1 cellular context compared by ENCODE assay signal in the genomic region with DNA sequence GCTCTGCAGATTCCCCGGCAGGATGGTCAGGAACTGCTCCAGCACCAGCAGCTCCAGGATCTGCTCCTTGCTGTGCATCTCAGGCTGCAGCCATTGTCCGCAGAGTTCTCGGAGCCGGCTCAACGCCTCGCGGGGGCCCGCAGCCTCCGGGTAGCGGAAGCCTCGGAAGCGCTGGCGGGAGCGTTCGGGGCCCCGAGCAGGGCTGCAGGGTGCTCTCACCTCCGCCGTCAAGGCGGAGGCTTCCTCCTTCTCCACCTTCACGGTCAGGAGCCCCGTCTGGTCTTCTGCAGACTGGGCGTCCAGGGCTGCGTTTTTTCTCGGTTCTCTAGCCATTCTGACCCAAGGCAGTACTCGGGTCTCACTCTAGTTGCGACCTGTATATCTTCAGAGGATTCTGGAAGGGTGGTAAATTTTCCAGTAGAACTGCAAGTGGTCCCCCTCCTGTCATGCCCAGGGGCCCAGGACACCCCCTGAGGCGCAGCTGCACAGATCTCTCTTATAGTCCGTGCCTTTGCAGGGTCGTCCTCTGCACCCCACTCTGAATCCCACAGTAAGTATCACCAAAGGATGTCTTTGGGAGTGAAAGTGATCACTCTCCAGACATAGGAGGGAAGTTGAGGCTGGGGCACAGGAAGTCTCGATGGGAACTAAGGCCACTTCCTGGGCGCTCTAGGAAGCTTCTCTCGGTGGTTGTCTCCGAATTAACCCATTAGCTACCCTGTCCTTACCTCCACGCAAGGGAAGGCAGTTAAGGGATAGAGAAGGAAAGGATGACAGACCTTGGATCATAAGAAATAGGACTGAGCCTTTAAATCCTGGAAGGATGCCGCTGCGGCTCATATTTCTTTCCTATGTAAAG.
A peak's percentile ranks its signal among the peaks of the same experiment; 100 is the strongest.
TF ChIP-seq lines count a peak whose summit lies in the region.

ZKSCAN4 (minus strand) TSS at position 622 of the 859 bp plus-strand sequence; CDS start at position 333, 289 bp downstream.

TF ChIP-seq in HepG2, 621 proteins besides CTCF, POLR2A, EP300 and RAD21 (continued from another document and continues in another):
- TF ChIP-seq ARID5B (CRISPR knock-in tag; IDR thresholded peaks at IDR 0.05) (peak; percentile 84), FOXJ3 (CRISPR knock-in tag; IDR thresholded peaks at IDR 0.05; ENCODE audit: borderline replicate concordance) (no peak), ZNF563 (CRISPR knock-in tag; IDR thresholded peaks at IDR 0.05) (0 out of 2 replicates have a peak, but pooled peaks have one; percentile 22), THAP7 (CRISPR knock-in tag; IDR thresholded peaks at IDR 0.05) (no peak), THYN1 (CRISPR knock-in tag; IDR thresholded peaks at IDR 0.05; ENCODE audit: borderline replicate concordance, low read depth) (no peak), GRHL1 (CRISPR knock-in tag; conservative IDR thresholded peaks at IDR 0.05) (no peak), JUND (CRISPR knock-in tag; IDR thresholded peaks at IDR 0.05) (peak; percentile 78), KLF6 (CRISPR knock-in tag; IDR thresholded peaks at IDR 0.05) (0 out of 2 replicates have a peak, but pooled peaks have one; percentile 40), KLF12 (CRISPR knock-in tag; IDR thresholded peaks at IDR 0.05; ENCODE audit: borderline replicate concordance) (0 out of 2 replicates have a peak, but pooled peaks have one; percentile 60), SIN3B (IDR thresholded peaks at IDR 0.05; ENCODE audit: low read length) (peak; percentile 90), GABPA (IDR thresholded peaks at IDR 0.05; ENCODE audit: low read depth, low read length) (peak; percentile 97), GABPA (CRISPR knock-in tag; IDR thresholded peaks at IDR 0.05; ENCODE audit: low read depth) (peak; percentile 99), KLF9 (CRISPR knock-in tag; IDR thresholded peaks at IDR 0.05; ENCODE audit: low read depth) (no peak), SNAPC2 (CRISPR knock-in tag; IDR thresholded peaks at IDR 0.05) (peak; percentile 28; the same call in 1 of the 2 replicates), ZNF776 (CRISPR knock-in tag; IDR thresholded peaks at IDR 0.05) (no peak), NFKB2 (CRISPR knock-in tag; IDR thresholded peaks at IDR 0.05; ENCODE audit: borderline replicate concordance) (peak; percentile 12; the same call in 1 of the 2 replicates), RCOR2 (CRISPR knock-in tag; IDR thresholded peaks at IDR 0.05) (peak; percentile 56; the same call in 1 of the 2 replicates), ZNF790 (CRISPR knock-in tag; IDR thresholded peaks at IDR 0.05; ENCODE audit: borderline replicate concordance) (no peak), PCBP1 (IDR thresholded peaks at IDR 0.05; ENCODE audit: borderline replicate concordance, low read depth, low read length) (no peak), ZNF83 (CRISPR knock-in tag; IDR thresholded peaks at IDR 0.05; ENCODE audit: borderline replicate concordance) (0 out of 2 replicates have a peak, but pooled peaks have one; percentile 69), ZNF431 (CRISPR knock-in tag; IDR thresholded peaks at IDR 0.05; ENCODE audit: borderline replicate concordance, low read depth) (peak; percentile 66; the same call in 1 of the 2 replicates), CCAR2 (optimal IDR thresholded peaks at IDR 0.05; ENCODE audit: low read depth, low read length) (no peak), DPF2 (CRISPR knock-in tag; IDR thresholded peaks at IDR 0.05; ENCODE audit: borderline replicate concordance, low read depth) (no peak), ZNF660 (CRISPR knock-in tag; IDR thresholded peaks at IDR 0.05; ENCODE audit: borderline replicate concordance, low read depth) (no peak), ZMYM4 (CRISPR knock-in tag; IDR thresholded peaks at IDR 0.05) (peak; percentile 89), GATAD1 (CRISPR knock-in tag; IDR thresholded peaks at IDR 0.05) (peak; percentile 99), ZNF567 (CRISPR knock-in tag; IDR thresholded peaks at IDR 0.05; ENCODE audit: borderline replicate concordance) (peak; percentile 81; the same call in 1 of the 2 replicates), LRRFIP1 (CRISPR knock-in tag; conservative IDR thresholded peaks at IDR 0.05) (no peak), DNMT1 (CRISPR knock-in tag; IDR thresholded peaks at IDR 0.05) (no peak), KMT2A (CRISPR knock-in tag; IDR thresholded peaks at IDR 0.05) (peak; percentile 89), THAP8 (CRISPR knock-in tag; IDR thresholded peaks at IDR 0.05; ENCODE audit: borderline replicate concordance) (no peak), ZNF264 (CRISPR knock-in tag; IDR thresholded peaks at IDR 0.05) (no peak)
- TF ChIP-seq, protein P1, sequence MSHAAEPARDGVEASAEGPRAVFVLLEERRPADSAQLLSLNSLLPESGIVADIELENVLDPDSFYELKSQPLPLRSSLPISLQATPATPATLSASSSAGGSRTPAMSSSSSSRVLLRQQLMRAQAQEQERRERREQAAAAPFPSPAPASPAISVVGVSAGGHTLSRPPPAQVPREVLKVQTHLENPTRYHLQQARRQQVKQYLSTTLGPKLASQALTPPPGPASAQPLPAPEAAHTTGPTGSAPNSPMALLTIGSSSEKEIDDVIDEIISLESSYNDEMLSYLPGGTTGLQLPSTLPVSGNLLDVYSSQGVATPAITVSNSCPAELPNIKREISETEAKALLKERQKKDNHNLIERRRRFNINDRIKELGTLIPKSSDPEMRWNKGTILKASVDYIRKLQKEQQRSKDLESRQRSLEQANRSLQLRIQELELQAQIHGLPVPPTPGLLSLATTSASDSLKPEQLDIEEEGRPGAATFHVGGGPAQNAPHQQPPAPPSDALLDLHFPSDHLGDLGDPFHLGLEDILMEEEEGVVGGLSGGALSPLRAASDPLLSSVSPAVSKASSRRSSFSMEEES (CRISPR knock-in tag; IDR thresholded peaks at IDR 0.05) = peak; percentile 45; the same call in 1 of the 2 replicates
- TF ChIP-seq, protein P2, sequence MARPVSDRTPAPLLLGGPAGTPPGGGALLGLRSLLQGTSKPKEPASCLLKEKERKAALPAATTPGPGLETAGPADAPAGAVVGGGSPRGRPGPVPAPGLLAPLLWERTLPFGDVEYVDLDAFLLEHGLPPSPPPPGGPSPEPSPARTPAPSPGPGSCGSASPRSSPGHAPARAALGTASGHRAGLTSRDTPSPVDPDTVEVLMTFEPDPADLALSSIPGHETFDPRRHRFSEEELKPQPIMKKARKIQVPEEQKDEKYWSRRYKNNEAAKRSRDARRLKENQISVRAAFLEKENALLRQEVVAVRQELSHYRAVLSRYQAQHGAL (CRISPR knock-in tag; IDR thresholded peaks at IDR 0.05; ENCODE audit: not compliant biosample characterization) = peak; percentile 52
- TF ChIP-seq, protein P3, sequence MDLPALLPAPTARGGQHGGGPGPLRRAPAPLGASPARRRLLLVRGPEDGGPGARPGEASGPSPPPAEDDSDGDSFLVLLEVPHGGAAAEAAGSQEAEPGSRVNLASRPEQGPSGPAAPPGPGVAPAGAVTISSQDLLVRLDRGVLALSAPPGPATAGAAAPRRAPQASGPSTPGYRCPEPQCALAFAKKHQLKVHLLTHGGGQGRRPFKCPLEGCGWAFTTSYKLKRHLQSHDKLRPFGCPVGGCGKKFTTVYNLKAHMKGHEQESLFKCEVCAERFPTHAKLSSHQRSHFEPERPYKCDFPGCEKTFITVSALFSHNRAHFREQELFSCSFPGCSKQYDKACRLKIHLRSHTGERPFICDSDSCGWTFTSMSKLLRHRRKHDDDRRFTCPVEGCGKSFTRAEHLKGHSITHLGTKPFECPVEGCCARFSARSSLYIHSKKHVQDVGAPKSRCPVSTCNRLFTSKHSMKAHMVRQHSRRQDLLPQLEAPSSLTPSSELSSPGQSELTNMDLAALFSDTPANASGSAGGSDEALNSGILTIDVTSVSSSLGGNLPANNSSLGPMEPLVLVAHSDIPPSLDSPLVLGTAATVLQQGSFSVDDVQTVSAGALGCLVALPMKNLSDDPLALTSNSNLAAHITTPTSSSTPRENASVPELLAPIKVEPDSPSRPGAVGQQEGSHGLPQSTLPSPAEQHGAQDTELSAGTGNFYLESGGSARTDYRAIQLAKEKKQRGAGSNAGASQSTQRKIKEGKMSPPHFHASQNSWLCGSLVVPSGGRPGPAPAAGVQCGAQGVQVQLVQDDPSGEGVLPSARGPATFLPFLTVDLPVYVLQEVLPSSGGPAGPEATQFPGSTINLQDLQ (CRISPR knock-in tag; IDR thresholded peaks at IDR 0.05) = 0 out of 2 replicates have a peak, but pooled peaks have one; percentile 50
- TF ChIP-seq, protein P4, sequence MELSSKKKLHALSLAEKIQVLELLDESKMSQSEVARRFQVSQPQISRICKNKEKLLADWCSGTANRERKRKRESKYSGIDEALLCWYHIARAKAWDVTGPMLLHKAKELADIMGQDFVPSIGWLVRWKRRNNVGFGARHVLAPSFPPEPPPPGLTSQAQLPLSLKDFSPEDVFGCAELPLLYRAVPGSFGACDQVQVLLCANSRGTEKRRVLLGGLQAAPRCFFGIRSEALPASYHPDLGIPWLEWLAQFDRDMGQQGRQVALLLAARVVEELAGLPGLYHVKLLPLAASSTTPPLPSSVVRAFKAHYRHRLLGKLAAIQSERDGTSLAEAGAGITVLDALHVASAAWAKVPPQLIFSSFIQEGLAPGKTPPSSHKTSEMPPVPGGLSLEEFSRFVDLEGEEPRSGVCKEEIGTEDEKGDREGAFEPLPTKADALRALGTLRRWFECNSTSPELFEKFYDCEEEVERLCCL (CRISPR knock-in tag; IDR thresholded peaks at IDR 0.05; ENCODE audit: borderline replicate concordance) = no peak
- TF ChIP-seq, protein P5, sequence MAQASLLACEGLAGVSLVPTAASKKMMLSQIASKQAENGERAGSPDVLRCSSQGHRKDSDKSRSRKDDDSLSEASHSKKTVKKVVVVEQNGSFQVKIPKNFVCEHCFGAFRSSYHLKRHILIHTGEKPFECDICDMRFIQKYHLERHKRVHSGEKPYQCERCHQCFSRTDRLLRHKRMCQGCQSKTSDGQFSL (CRISPR knock-in tag; IDR thresholded peaks at IDR 0.05) = no peak
- TF ChIP-seq, protein P6, sequence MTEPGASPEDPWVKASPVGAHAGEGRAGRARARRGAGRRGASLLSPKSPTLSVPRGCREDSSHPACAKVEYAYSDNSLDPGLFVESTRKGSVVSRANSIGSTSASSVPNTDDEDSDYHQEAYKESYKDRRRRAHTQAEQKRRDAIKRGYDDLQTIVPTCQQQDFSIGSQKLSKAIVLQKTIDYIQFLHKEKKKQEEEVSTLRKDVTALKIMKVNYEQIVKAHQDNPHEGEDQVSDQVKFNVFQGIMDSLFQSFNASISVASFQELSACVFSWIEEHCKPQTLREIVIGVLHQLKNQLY (CRISPR knock-in tag; IDR thresholded peaks at IDR 0.05) = no peak
